Comparison of ENCODE assay signal across 21 cellular contexts in genomic region chr6:53541900-53542299, GRCh38. TPM values are rescaled to one million over a fixed set of nuclear protein-coding genes. Genes with fewer than 3 reads are reported as not detected.
DNase-seq lines count a peak whose midpoint lies in the region; ATAC-seq and TF ChIP-seq lines count a peak whose summit lies in the region.
"Had no signal": no experiment of that assay in that cellular context is flagged by ENCODE, and none has a peak within 500 bp of the region (broad histone marks: within the 10 kb centered on the region; RNA-seq: fewer than 3 reads in every experiment).

No MANE protein-coding gene starts in this region.

- H3K27me3 Mint-ChIP-seq in activated naive CD8-positive, alpha-beta T cell = no peaks in the 10 kb centered on the region
- peaks cover 3% of the 10 kb centered on the region for H3K27me3 Mint-ChIP-seq in activated naive CD8-positive, alpha-beta T cell treated with anti-CD3 and anti-CD28 coated beads for 36 hours
- peaks cover 4% of the 10 kb centered on the region for H3K27me3 Mint-ChIP-seq in type B pancreatic cell
- H3K27me3 Mint-ChIP-seq: stimulated activated naive CD8-positive, alpha-beta T cell treated with anti-CD3 and anti-CD28 coated beads, Interleukin-15, Interleukin-2, amounts not matched to agents 100 ng/mL and 50 ng/mL, for 24 hours had no signal

- no peak overlapping the region for H3K9ac ChIP-seq in iPS-18a (ENCODE audit: low read length)
- H3K9ac ChIP-seq: neural progenitor cell had no signal

- H3K27ac ChIP-seq in iPS-18a (ENCODE audit: low read length) (no peak overlapping the region), body of pancreas (no peak overlapping the region)
- H3K27ac ChIP-seq: neural progenitor cell, upper lobe of right lung had no signal

- peaks cover 61% of the 10 kb centered on the region for H3K4me1 Mint-ChIP-seq in activated naive CD8-positive, alpha-beta T cell (ENCODE audit: low read depth)
- H3K4me1 Mint-ChIP-seq in activated naive CD8-positive, alpha-beta T cell treated with anti-CD3 and anti-CD28 coated beads for 36 hours = peaks cover 40% of the 10 kb centered on the region
- H3K4me1 Mint-ChIP-seq in type B pancreatic cell (ENCODE audit: unreplicated experiment) = peaks cover 45% of the 10 kb centered on the region

- H3K36me3 Mint-ChIP-seq in activated naive CD8-positive, alpha-beta T cell = peaks cover 11% of the 10 kb centered on the region
- peaks cover 20% of the 10 kb centered on the region for H3K36me3 Mint-ChIP-seq in activated naive CD8-positive, alpha-beta T cell treated with anti-CD3 and anti-CD28 coated beads for 36 hours
- peaks cover 23% of the 10 kb centered on the region for H3K36me3 Mint-ChIP-seq in type B pancreatic cell

- TF ChIP-seq CTCF in WI38 (IDR thresholded peaks at IDR 0.05; ENCODE audit: low read depth, low read length) (no peak), type B pancreatic cell (conservative IDR thresholded peaks at IDR 0.05) (no peak), body of pancreas (IDR thresholded peaks at IDR 0.05) (no peak)

- H3K9me3 Mint-ChIP-seq in activated naive CD8-positive, alpha-beta T cell (ENCODE audit: low read depth) = no peaks in the 10 kb centered on the region
- H3K9me3 Mint-ChIP-seq in activated naive CD8-positive, alpha-beta T cell treated with anti-CD3 and anti-CD28 coated beads for 36 hours = no peaks in the 10 kb centered on the region
- H3K9me3 Mint-ChIP-seq in type B pancreatic cell = no peaks in the 10 kb centered on the region
- H3K9me3 Mint-ChIP-seq: activated naive CD8-positive, alpha-beta T cell treated with anti-CD3 and anti-CD28 coated beads, Interleukin-2, amount 50 U/mL, for 24 hours; activated T-cell treated with anti-CD3 and anti-CD28 coated beads, Interleukin-2, amount 50 U/mL, for 4 hours; stimulated activated naive CD8-positive, alpha-beta T cell treated with anti-CD3 and anti-CD28 coated beads, Interleukin-15, Interleukin-2, amounts not matched to agents 100 ng/mL and 50 ng/mL, for 24 hours had no signal

- TF ChIP-seq POLR2A in body of pancreas (IDR thresholded peaks at IDR 0.05) = no peak

- ATAC-seq in GM19455 (IDR thresholded peaks at IDR 0.05; ENCODE audit: unreplicated experiment) (no peak), body of pancreas (no peak)
- ATAC-seq: activated naive CD8-positive, alpha-beta T cell treated with anti-CD3 and anti-CD28 coated beads, Interleukin-2, amount 50 U/mL, for 24 hours; activated T-cell treated with anti-CD3 and anti-CD28 coated beads, Interleukin-2, amount 50 U/mL, for 4 hours; upper lobe of right lung had no signal

- peak overlapping the region; percentile 54 for H3K4me3 Mint-ChIP-seq in activated naive CD8-positive, alpha-beta T cell
- no peak overlapping the region for H3K4me3 Mint-ChIP-seq in activated naive CD8-positive, alpha-beta T cell treated with anti-CD3 and anti-CD28 coated beads for 36 hours
- H3K4me3 Mint-ChIP-seq in type B pancreatic cell = peak overlapping the region; percentile 100
- H3K4me3 Mint-ChIP-seq: activated naive CD8-positive, alpha-beta T cell treated with anti-CD3 and anti-CD28 coated beads, Interleukin-2, amount 50 U/mL, for 24 hours; activated T-cell treated with anti-CD3 and anti-CD28 coated beads, Interleukin-2, amount 50 U/mL, for 4 hours; neural progenitor cell; stimulated activated naive CD8-positive, alpha-beta T cell treated with anti-CD3 and anti-CD28 coated beads, Interleukin-15, Interleukin-2, amounts not matched to agents 100 ng/mL and 50 ng/mL, for 24 hours had no signal

- H3K4me3 ChIP-seq in WI38 (ENCODE audit: low read depth, low read length) (peak overlapping the region; percentile 91; the same call in 1 of the 2 replicates), iPS-18a (ENCODE audit: low read length) (peak overlapping the region; percentile 34), body of pancreas (no peak overlapping the region)
- H3K4me3 ChIP-seq: neural progenitor cell, upper lobe of right lung had no signal

- no peak overlapping the region for H3K27ac Mint-ChIP-seq in activated naive CD8-positive, alpha-beta T cell
- H3K27ac Mint-ChIP-seq in activated naive CD8-positive, alpha-beta T cell treated with anti-CD3 and anti-CD28 coated beads for 36 hours = no peak overlapping the region
- peak overlapping the region; percentile 0 for H3K27ac Mint-ChIP-seq in type B pancreatic cell
- H3K27ac Mint-ChIP-seq: activated naive CD8-positive, alpha-beta T cell treated with anti-CD3 and anti-CD28 coated beads, Interleukin-2, amount 50 U/mL, for 24 hours; neural progenitor cell; stimulated activated naive CD8-positive, alpha-beta T cell treated with anti-CD3 and anti-CD28 coated beads, Interleukin-15, Interleukin-2, amounts not matched to agents 100 ng/mL and 50 ng/mL, for 24 hours had no signal

- H3K36me3 ChIP-seq in iPS-18a (ENCODE audit: control insufficient read depth, low read depth, low read length) = no peaks in the 10 kb centered on the region
- H3K36me3 ChIP-seq in body of pancreas (replicated peaks in 1 of 2; ENCODE audit: insufficient read depth in 1 of 2, low read depth in 2 of 2) = no peaks in the 10 kb centered on the region
- H3K36me3 ChIP-seq: neural progenitor cell, upper lobe of right lung had no signal

- 89 to 96% methylated on average over 7 of the region's 7 CpGs for WGBS in body of pancreas, 2 donors

- DNase-seq in activated naive CD8-positive, alpha-beta T cell treated with anti-CD3 and anti-CD28 coated beads for 36 hours = no peak
- no peak for DNase-seq in type B pancreatic cell (ENCODE audit: extremely low spot score, unreplicated experiment)
- no peak for DNase-seq in DMS 273 treated with DMSO at 0.1 percent for 48 hours (lab: John Stamatoyannopoulos, UW)
- no peak for DNase-seq in body of pancreas
- DNase-seq: activated CD4-positive, alpha-beta T cell treated with anti-CD3 and anti-CD28 coated beads, Interleukin-2, amount 50 U/mL, for 48 hours; activated naive CD8-positive, alpha-beta T cell treated with anti-CD3 and anti-CD28 coated beads, Interleukin-2, amount 50 U/mL, for 24 hours; activated T-cell treated with anti-CD3 and anti-CD28 coated beads, Interleukin-2, amount 50 U/mL, for 4 hours; central memory CD4-positive, alpha-beta T cell; GF-D8; head of caudate nucleus; kidney; NCI-H1436; NCI-H2171 treated with DMSO at 0.1 percent for 48 hours; NCI-H774; upper lobe of right lung had no signal

- no peaks in the 10 kb centered on the region for H3K9me3 ChIP-seq in iPS-18a (ENCODE audit: control insufficient read depth, low read depth, low read length)
- H3K9me3 ChIP-seq in body of pancreas = no peaks in the 10 kb centered on the region
- H3K9me3 ChIP-seq: upper lobe of right lung had no signal

- H3K4me1 ChIP-seq in iPS-18a (ENCODE audit: control insufficient read depth, low read depth, low read length) = peaks cover 9% of the 10 kb centered on the region
- peaks cover 42% of the 10 kb centered on the region for H3K4me1 ChIP-seq in body of pancreas

- intact Hi-C loops in body of pancreas (cut with DNase I) = no loop called here

- H3K27me3 ChIP-seq in iPS-18a (ENCODE audit: control insufficient read depth, insufficient read depth, low read length) (peaks cover 18% of the 10 kb centered on the region), body of pancreas (no peaks in the 10 kb centered on the region)
- H3K27me3 ChIP-seq: upper lobe of right lung had no signal

RNA-seq across cellular contexts. Expression of gene GCLC, which starts 3.0 kb away (rescaled TPM):
- 10 to 100 TPM; 25.3 to 29.6 TPM for total RNA-seq in activated naive CD8-positive, alpha-beta T cell treated with anti-CD3 and anti-CD28 coated beads for 36 hours
- total RNA-seq in type B pancreatic cell (ENCODE audit: low replicate concordance) = 54.6 and 123 TPM in 2 replicates
- 10 to 100 TPM; 27.2 to 30.7 TPM for total RNA-seq in body of pancreas

Comparison
In these comparisons a context has a peak if more than half of its experiments do, and no peak if none do; other contexts are left out.
1. H3K4me3 ChIP-seq: peak in WI38 (single experiment) and iPS-18a (single experiment); none in body of pancreas (0 of 2).